In the genomic region with DNA sequence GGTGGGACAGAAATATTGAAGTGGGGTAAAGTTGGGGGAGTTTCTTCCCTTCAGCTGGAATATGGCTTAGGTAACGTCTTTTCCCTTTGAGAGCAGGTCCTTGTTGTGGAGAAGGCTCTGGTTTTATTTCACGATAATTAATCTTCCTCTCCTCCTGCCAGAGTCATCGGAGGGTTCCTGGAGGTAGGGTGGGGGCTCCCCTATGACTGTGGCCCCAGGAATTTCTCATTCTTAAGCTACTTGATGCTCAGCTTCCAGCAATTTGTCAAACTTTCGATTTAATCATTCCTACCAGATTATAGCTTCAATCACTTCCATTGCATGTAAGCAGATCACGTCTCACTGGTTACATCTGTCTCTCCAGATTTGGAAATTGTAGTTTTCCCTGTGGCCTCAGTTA, we compare ENCODE assay signal across 33 cellular contexts.
"Had no signal": no experiment of that assay in that cellular context is flagged by ENCODE, and none has a peak within 500 bp of the region (broad histone marks: within the 10 kb centered on the region; RNA-seq: fewer than 3 reads in every experiment).

No MANE protein-coding gene starts in this region.

- H3K27me3 Mint-ChIP-seq: activated naive CD8-positive, alpha-beta T cell treated with anti-CD3 and anti-CD28 coated beads for 36 hours had no signal

- H3K4me1 Mint-ChIP-seq: activated B cell treated with CpG ODN at 0.5 μM for 24 hours; activated naive CD4-positive, alpha-beta T cell treated with anti-CD3 and anti-CD28 coated beads, Interleukin-2, amount 50 U/mL, for 24 hours; activated naive CD8-positive, alpha-beta T cell treated with anti-CD3 and anti-CD28 coated beads for 36 hours; activated naive CD8-positive, alpha-beta T cell treated with anti-CD3 and anti-CD28 coated beads, Interleukin-2, amount 50 U/mL, for 24 hours; activated T-helper 17 cell treated with anti-CD3 and anti-CD28 coated beads, Interleukin-2, amount 50 U/mL, for 72 hours; T-helper 17 cell had no signal

- H3K4me1 ChIP-seq: adrenal gland, body of pancreas, esophagus squamous epithelium, gastroesophageal sphincter, heart right ventricle had no signal

- H3K4me3 Mint-ChIP-seq: activated B cell treated with CpG ODN at 0.5 μM for 24 hours; activated CD8-positive, alpha-beta T cell treated with anti-CD3 and anti-CD28 coated beads for 36 hours; activated naive CD4-positive, alpha-beta T cell treated with anti-CD3 and anti-CD28 coated beads, Interleukin-2, amount 50 U/mL, for 24 hours; activated naive CD8-positive, alpha-beta T cell treated with anti-CD3 and anti-CD28 coated beads for 36 hours; activated naive CD8-positive, alpha-beta T cell treated with anti-CD3 and anti-CD28 coated beads, Interleukin-2, amount 50 U/mL, for 24 hours; activated T-cell treated with anti-CD3 and anti-CD28 coated beads, Interleukin-2, amount 50 U/mL, for 4 hours; activated T-helper 17 cell treated with anti-CD3 and anti-CD28 coated beads, Interleukin-2, amount 50 U/mL, for 72 hours; effector memory CD8-positive, alpha-beta T cell; T-helper 17 cell; T-helper 2 cell treated with Interferon-gamma antibody and Interleukin-4, amounts not matched to agents 5 μg/mL and 100 μg/mL, for 36 hours had no signal

- H3K9me3 ChIP-seq: adrenal gland, body of pancreas, esophagus squamous epithelium, gastroesophageal sphincter, heart right ventricle had no signal

- H3K27ac Mint-ChIP-seq: activated B cell treated with CpG ODN at 0.5 μM for 24 hours; activated CD8-positive, alpha-beta T cell treated with anti-CD3 and anti-CD28 coated beads for 36 hours; activated naive CD4-positive, alpha-beta T cell treated with anti-CD3 and anti-CD28 coated beads, Interleukin-2, amount 50 U/mL, for 24 hours; activated naive CD8-positive, alpha-beta T cell treated with anti-CD3 and anti-CD28 coated beads for 36 hours; activated naive CD8-positive, alpha-beta T cell treated with anti-CD3 and anti-CD28 coated beads, Interleukin-2, amount 50 U/mL, for 24 hours; activated T-helper 17 cell treated with anti-CD3 and anti-CD28 coated beads, Interleukin-2, amount 50 U/mL, for 72 hours; effector memory CD8-positive, alpha-beta T cell; T-helper 17 cell; T-helper 2 cell treated with Interferon-gamma antibody and Interleukin-4, amounts not matched to agents 5 μg/mL and 100 μg/mL, for 36 hours had no signal

- H3K4me3 ChIP-seq: adrenal gland, body of pancreas, esophagus squamous epithelium, gastroesophageal sphincter, heart right ventricle had no signal

- H3K27ac ChIP-seq: adrenal gland, body of pancreas, esophagus squamous epithelium, gastroesophageal sphincter, heart right ventricle, WERI-Rb-1 had no signal

- DNase-seq: activated B cell treated with CpG ODN at 0.5 μM for 24 hours; activated CD4-positive, alpha-beta T cell treated with anti-CD3 and anti-CD28 coated beads for 48 hours; activated CD4-positive, alpha-beta T cell treated with anti-CD3 and anti-CD28 coated beads, Interleukin-2, amount 50 U/mL, for 1 hour; activated CD4-positive, alpha-beta T cell treated with anti-CD3 and anti-CD28 coated beads, Interleukin-2, amount 50 U/mL, for 48 hours; activated CD8-positive, alpha-beta memory T cell treated with anti-CD3 and anti-CD28 coated beads for 24 hours; activated CD8-positive, alpha-beta T cell treated with anti-CD3 and anti-CD28 coated beads for 36 hours; activated effector memory CD4-positive, alpha-beta T cell treated with Interleukin-2 at 50 U/mL for 16 hours; activated gamma-delta T cell treated with Interleukin-2 at 50 U/mL for 16 hours; activated naive CD4-positive, alpha-beta T cell treated with Interleukin-2 at 50 U/mL for 16 hours; activated naive CD8-positive, alpha-beta T cell treated with anti-CD3 and anti-CD28 coated beads for 36 hours; activated naive CD8-positive, alpha-beta T cell treated with anti-CD3 and anti-CD28 coated beads, Interleukin-2, amount 50 U/mL, for 24 hours; activated T-cell treated with anti-CD3 and anti-CD28 coated beads, Interleukin-2, amount 50 U/mL, for 4 hours; adrenal gland; amygdala; aorta; body of pancreas; caudate nucleus; cortex of kidney; dermis blood vessel endothelial cell; effector CD4-positive, alpha-beta T cell; effector memory CD8-positive, alpha-beta T cell; erythroblast; esophagus squamous epithelium; foreskin melanocyte; heart right ventricle; T-helper 17 cell; T1000; WERI-Rb-1 had no signal

- H3K36me3 Mint-ChIP-seq: activated naive CD4-positive, alpha-beta T cell treated with anti-CD3 and anti-CD28 coated beads, Interleukin-2, amount 50 U/mL, for 24 hours; activated naive CD8-positive, alpha-beta T cell treated with anti-CD3 and anti-CD28 coated beads for 36 hours had no signal

- H3K9me3 Mint-ChIP-seq: activated B cell treated with CpG ODN at 0.5 μM for 24 hours; activated CD8-positive, alpha-beta T cell treated with anti-CD3 and anti-CD28 coated beads for 36 hours; activated naive CD4-positive, alpha-beta T cell treated with anti-CD3 and anti-CD28 coated beads, Interleukin-2, amount 50 U/mL, for 24 hours; activated naive CD8-positive, alpha-beta T cell treated with anti-CD3 and anti-CD28 coated beads for 36 hours; activated naive CD8-positive, alpha-beta T cell treated with anti-CD3 and anti-CD28 coated beads, Interleukin-2, amount 50 U/mL, for 24 hours; activated T-cell treated with anti-CD3 and anti-CD28 coated beads, Interleukin-2, amount 50 U/mL, for 4 hours; activated T-helper 17 cell treated with anti-CD3 and anti-CD28 coated beads, Interleukin-2, amount 50 U/mL, for 72 hours; effector memory CD8-positive, alpha-beta T cell; T-helper 2 cell treated with Interferon-gamma antibody and Interleukin-4, amounts not matched to agents 5 μg/mL and 100 μg/mL, for 36 hours had no signal

- H3K36me3 ChIP-seq: adrenal gland, esophagus squamous epithelium, gastroesophageal sphincter, heart right ventricle, WERI-Rb-1 had no signal

- ATAC-seq: activated CD4-positive, CD25-positive, alpha-beta regulatory T cell treated with anti-CD3 and anti-CD28 coated beads, Interleukin-2, amount 50 U/mL, for 24 hours; activated CD8-positive, alpha-beta T cell treated with anti-CD3 and anti-CD28 coated beads for 36 hours; activated naive CD8-positive, alpha-beta T cell treated with anti-CD3 and anti-CD28 coated beads, Interleukin-2, amount 50 U/mL, for 24 hours; activated T-cell treated with anti-CD3 and anti-CD28 coated beads, Interleukin-2, amount 50 U/mL, for 4 hours; activated T-helper 17 cell treated with anti-CD3 and anti-CD28 coated beads, Interleukin-2, amount 50 U/mL, for 72 hours; body of pancreas; effector memory CD8-positive, alpha-beta T cell; gastroesophageal sphincter; heart right ventricle; T-helper 17 cell had no signal

- H3K27me3 ChIP-seq: adrenal gland, body of pancreas, gastroesophageal sphincter had no signal
